19 cellular contexts compared by ENCODE assay signal in the genomic region with DNA sequence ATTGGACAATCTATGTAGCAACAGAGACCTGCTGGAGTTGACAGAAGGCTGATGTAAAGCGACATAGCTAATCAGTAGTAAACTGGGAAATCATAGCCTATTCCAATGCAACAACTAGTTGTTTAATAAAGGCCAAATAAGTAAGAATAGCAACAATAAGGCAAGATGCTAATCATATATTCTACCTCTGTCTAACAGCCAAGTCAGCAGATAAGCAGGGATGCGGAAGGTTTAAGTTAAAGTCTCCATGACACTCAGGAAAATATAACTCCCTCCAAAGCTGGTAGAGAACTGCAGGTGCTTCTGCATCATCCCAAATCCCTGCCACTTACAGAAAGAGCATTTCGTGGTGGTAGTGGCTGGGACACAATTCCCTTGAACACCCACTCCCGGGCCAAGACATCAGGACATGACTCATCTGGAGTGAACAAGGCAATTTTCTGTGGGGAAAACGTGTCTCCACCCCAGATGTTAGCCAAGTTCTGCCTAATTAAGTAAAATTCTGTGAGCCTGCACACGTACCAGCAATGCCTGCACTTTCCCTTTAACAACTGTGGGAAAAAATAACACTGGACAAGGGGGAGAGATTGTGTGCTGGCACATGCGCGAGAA.
DNase-seq lines count a peak whose midpoint lies in the region; ATAC-seq and TF ChIP-seq lines count a peak whose summit lies in the region.
"Had no signal": no experiment of that assay in that cellular context is flagged by ENCODE, and none has a peak within 500 bp of the region (broad histone marks: within the 10 kb centered on the region; RNA-seq: fewer than 3 reads in every experiment).

No MANE protein-coding gene starts in this region.

- intact Hi-C loops in Right ventricle myocardium inferior (cut with DNase I) (no loop called here), cardiac septum (cut with DNase I) (no loop called here), left cardiac atrium (cut with DNase I) (no loop called here), uterus (cut with DNase I; ENCODE audit: low total_unique reads) (no loop called here)

- H3K27me3 ChIP-seq in adipocyte (replicated peaks; ENCODE audit: control insufficient read depth, insufficient read depth, low read length) (no peaks in the 10 kb centered on the region), uterus (no peaks in the 10 kb centered on the region)
- H3K27me3 ChIP-seq: esophagus muscularis mucosa, hepatocyte, thyroid gland had no signal

- H3K4me3 ChIP-seq in adipocyte (ENCODE audit: low read length) (peak overlapping the region; percentile 11), uterus (no peak overlapping the region)
- H3K4me3 ChIP-seq: esophagus muscularis mucosa, hepatocyte, prostate gland, thyroid gland had no signal

- ATAC-seq in Right ventricle myocardium inferior: peak; percentile 81
- peak; percentile 34 to 80 for ATAC-seq in left cardiac atrium
- ATAC-seq: activated CD8-positive, alpha-beta T cell treated with anti-CD3 and anti-CD28 coated beads, Interleukin-2, amount 10 ng/mL, durations not matched to agents 7 days and 5 days; PC-3; stimulated activated memory B cell treated with anti-CD40 and anti-IgM and Interleukin-4, amounts not matched to agents 10 μg/mL and 1 μg/mL and 100 μg/mL, for 72 hours had no signal

- H3K9me3 ChIP-seq in adipocyte (ENCODE audit: control insufficient read depth, low read length) (no peaks in the 10 kb centered on the region), uterus (no peaks in the 10 kb centered on the region)
- H3K9me3 ChIP-seq: esophagus muscularis mucosa, prostate gland, thyroid gland had no signal

- peaks cover 18% of the 10 kb centered on the region for H3K4me1 ChIP-seq in adipocyte (ENCODE audit: control insufficient read depth, insufficient read depth, low read length)
- H3K4me1 ChIP-seq in uterus: no peaks in the 10 kb centered on the region
- H3K4me1 ChIP-seq: prostate gland, thyroid gland had no signal

- no peak overlapping the region for H3K9ac ChIP-seq in adipocyte (ENCODE audit: low read length)

- H3K27ac ChIP-seq in uterus: no peak overlapping the region
- H3K27ac ChIP-seq: esophagus muscularis mucosa, hepatocyte, prostate gland, thyroid gland had no signal

- no peaks in the 10 kb centered on the region for H3K36me3 ChIP-seq in adipocyte (ENCODE audit: control insufficient read depth, insufficient read depth, low read length, severe bottlenecking)
- H3K36me3 ChIP-seq in uterus: no peaks in the 10 kb centered on the region
- H3K36me3 ChIP-seq: esophagus muscularis mucosa, prostate gland, thyroid gland had no signal

- TF ChIP-seq POLR2A in uterus (IDR thresholded peaks at IDR 0.05): no peak

- TF ChIP-seq CTCF in uterus (IDR thresholded peaks at IDR 0.05): no peak

- no peak for DNase-seq in Right ventricle myocardium inferior (ENCODE audit: missing footprints)
- DNase-seq in cardiac septum (ENCODE audit: low spot score): no peak
- peak; percentile 37 for DNase-seq in adipocyte (ENCODE audit: low read depth)
- peak; percentile 57 for DNase-seq in left cardiac atrium
- no peak for DNase-seq in uterus
- no peak for DNase-seq in activated CD4-positive, alpha-beta T cell treated with anti-CD3 and anti-CD28 coated beads, Interleukin-2, amount 50 U/mL, for 48 hours
- DNase-seq in NCI-H82 (lab: John Stamatoyannopoulos, UW): no peak
- no peak for DNase-seq in NCI-H1048 (lab: John Stamatoyannopoulos, UW)
- DNase-seq: activated B cell treated with CpG ODN at 0.5 μM for 24 hours; activated CD8-positive, alpha-beta T cell treated with anti-CD3 and anti-CD28 coated beads, Interleukin-2, amount 10 ng/mL, durations not matched to agents 7 days and 5 days; DND-41; kidney; NCI-H526 treated with DMSO at 0.1 percent for 48 hours; PC-3; thyroid gland had no signal

Comparison
In these comparisons a context has a peak if more than half of its experiments do, and no peak if none do; other contexts are left out.
1. DNase-seq: peak in adipocyte (single experiment) and left cardiac atrium (single experiment); none in Right ventricle myocardium inferior (single experiment), cardiac septum (single experiment), uterus (0 of 2), activated CD4-positive, alpha-beta T cell treated with anti-CD3 and anti-CD28 coated beads, Interleukin-2, amount 50 U/mL, for 48 hours (0 of 2), NCI-H82 (single experiment) and NCI-H1048 (single experiment).